In the genomic region with DNA sequence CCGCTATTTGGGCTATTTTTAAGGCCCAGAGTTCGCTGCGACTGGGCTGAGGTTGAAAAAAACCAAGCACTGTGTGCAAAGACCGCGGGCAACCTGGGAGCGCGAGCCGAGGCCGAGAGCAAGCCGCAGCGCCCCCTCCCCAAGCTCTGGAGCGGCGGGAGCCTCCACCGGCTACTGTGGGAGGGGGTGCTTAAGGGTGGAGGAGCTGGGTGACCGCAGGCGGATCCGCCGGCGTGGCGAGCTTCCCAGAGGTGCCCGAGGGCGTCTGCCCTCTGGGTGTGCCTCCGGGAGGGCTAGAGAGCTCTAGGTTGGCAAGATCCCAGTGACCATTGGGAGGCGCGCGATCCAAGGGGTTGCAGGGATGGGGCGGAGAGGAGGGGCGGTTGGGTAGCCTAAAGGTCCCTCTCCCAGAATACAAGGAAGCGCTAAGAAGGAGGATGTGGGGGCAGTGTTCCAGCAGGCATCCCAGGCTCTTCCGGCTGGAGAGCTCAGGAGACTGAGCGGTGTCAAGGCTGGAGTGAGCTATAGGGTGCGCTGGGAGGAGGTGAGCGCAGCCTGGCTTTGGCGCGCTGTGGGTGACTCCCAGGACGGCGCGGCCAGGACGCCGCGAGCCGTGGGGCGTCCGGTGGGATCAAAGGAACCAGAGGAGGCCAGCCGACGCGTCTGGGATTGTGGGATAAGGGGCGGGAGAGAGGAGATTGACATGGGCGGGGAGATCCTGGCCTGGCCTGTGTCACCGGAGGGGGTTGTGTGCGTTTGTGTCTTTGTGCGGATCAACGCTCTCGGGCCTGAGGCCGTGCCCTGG, we compare ENCODE assay signal across 10 cellular contexts. TPM values are rescaled to one million over a fixed set of nuclear protein-coding genes. Genes with fewer than 3 reads are reported as not detected.
A peak's percentile ranks its signal among the peaks of the same experiment; 100 is the strongest.
DNase-seq lines count a peak whose midpoint lies in the region; ATAC-seq and TF ChIP-seq lines count a peak whose summit lies in the region.
"Had no signal": no experiment of that assay in that cellular context is flagged by ENCODE, and none has a peak within 500 bp of the region (broad histone marks: within the 10 kb centered on the region; RNA-seq: fewer than 3 reads in every experiment).

No MANE protein-coding gene starts in this region.

- no peaks in the 10 kb centered on the region for H4K20me1 ChIP-seq in PC-9 (ENCODE audit: insufficient read depth)

- no TSS peak for BruUV-seq in PC-9 (replicated peaks; lab: Mats Ljungman, UMichigan)

- H3K4me1 ChIP-seq in PC-9 (replicated peaks; ENCODE audit: insufficient read depth) (no peaks in the 10 kb centered on the region), iPS-18a (ENCODE audit: control insufficient read depth, low read depth, low read length) (peaks cover 12% of the 10 kb centered on the region), aorta (ENCODE audit: control insufficient read depth in 1 of 2, insufficient read depth in 2 of 2, low read length in 2 of 2) (no peaks in the 10 kb centered on the region), Peyer's patch (peaks cover 0 to 13% (median 0%) of the 10 kb centered on the region in 4 donors), stomach (peaks cover 0 to 42% (median 30%) of the 10 kb centered on the region in 4 donors)

- H3K9ac ChIP-seq in iPS-18a (ENCODE audit: low read length), result no peak overlapping the region

- WGBS in aorta, 2 donors, result 2% methylated on average over 53 to 55 of the region's 55 CpGs
- WGBS in stomach, 5 donors, result 2 to 5% (median 3%) methylated on average over 34 to 55 of the region's 55 CpGs

- no peaks in the 10 kb centered on the region for H3K36me3 ChIP-seq in PC-9 (ENCODE audit: low read depth)
- H3K36me3 ChIP-seq in iPS-18a (ENCODE audit: control insufficient read depth, low read depth, low read length), result no peaks in the 10 kb centered on the region
- no peaks in the 10 kb centered on the region for H3K36me3 ChIP-seq in aorta (ENCODE audit: control insufficient read depth in 1 of 2, insufficient read depth in 2 of 2, low read length in 1 of 2)
- no peaks in the 10 kb centered on the region for H3K36me3 ChIP-seq in Peyer's patch
- no peaks in the 10 kb centered on the region for H3K36me3 ChIP-seq in stomach

- H3K27ac Mint-ChIP-seq in stimulated activated naive CD8-positive, alpha-beta T cell treated with anti-CD3 and anti-CD28 coated beads, Interleukin-15, amount 100 ng/mL, for 72 hours, result no peak overlapping the region

- no peaks in the 10 kb centered on the region for H3K9me3 Mint-ChIP-seq in stimulated activated naive CD8-positive, alpha-beta T cell treated with anti-CD3 and anti-CD28 coated beads, Interleukin-15, amount 100 ng/mL, for 72 hours

- TF ChIP-seq CTCF in PC-9 (conservative IDR thresholded peaks at IDR 0.05), result no peak
- no peak for TF ChIP-seq CTCF in Peyer's patch (IDR thresholded peaks at IDR 0.05)
- no peak for TF ChIP-seq CTCF in stomach (IDR thresholded peaks at IDR 0.05)

- intact Hi-C loops in PC-9 (cut with micrococcal nuclease; ENCODE audit: unreplicated experiment) (no loop called here), aorta (cut with DNase I) (no loop called here), stomach (cut with DNase I; ENCODE audit: low total_unique reads) (no loop called here)

- peaks cover 40% of the 10 kb centered on the region for H3K4me1 Mint-ChIP-seq in stimulated activated naive CD8-positive, alpha-beta T cell treated with anti-CD3 and anti-CD28 coated beads, Interleukin-15, amount 100 ng/mL, for 72 hours

- no peaks in the 10 kb centered on the region for H3K79me2 ChIP-seq in PC-9 (ENCODE audit: low read depth)

- no peak overlapping the region for H3K27ac ChIP-seq in PC-9
- H3K27ac ChIP-seq in iPS-18a (ENCODE audit: low read length), result no peak overlapping the region
- H3K27ac ChIP-seq in aorta (ENCODE audit: low read depth in 1 of 2, low read length in 2 of 2), result no peak overlapping the region
- no peak overlapping the region for H3K27ac ChIP-seq in Peyer's patch
- H3K27ac ChIP-seq in stomach, result no peak overlapping the region

- peaks cover 100% of the 10 kb centered on the region for H3K27me3 Mint-ChIP-seq in stimulated activated naive CD8-positive, alpha-beta T cell treated with anti-CD3 and anti-CD28 coated beads, Interleukin-15, amount 100 ng/mL, for 72 hours

- TF ChIP-seq POLR2A in Peyer's patch (IDR thresholded peaks at IDR 0.05), result no peak
- TF ChIP-seq POLR2A in stomach (IDR thresholded peaks at IDR 0.05), result no peak

- H3K4me3 ChIP-seq in PC-9 (no peak overlapping the region), iPS-18a (ENCODE audit: low read length) (peak overlapping the region; percentile 34), aorta (ENCODE audit: low read length in 2 of 2) (no peak overlapping the region), Peyer's patch (no peak overlapping the region), stomach (peak overlapping the region in 1 of 4 donors; percentile 18)

- 0 out of 2 replicates have a peak overlapping the region, but pooled peaks have one; percentile 16 for H3K4me2 ChIP-seq in PC-9

- no peak overlapping the region for H2AFZ ChIP-seq in PC-9

- no peaks in the 10 kb centered on the region for H3K9me2 ChIP-seq in PC-9 (ENCODE audit: insufficient read depth)

- peak overlapping the region in 1 of 2 donors; percentile 9 for H3K4me3 Mint-ChIP-seq in stimulated activated naive CD8-positive, alpha-beta T cell treated with anti-CD3 and anti-CD28 coated beads, Interleukin-15, amount 100 ng/mL, for 72 hours

- POLR2A ChIA-PET in PC-9 (lab: Charles Lee; ENCODE audit: unreplicated experiment), result no interaction called here

- H3K9me3 ChIP-seq in PC-9 (ENCODE audit: insufficient read depth, low read depth), result no peaks in the 10 kb centered on the region
- no peaks in the 10 kb centered on the region for H3K9me3 ChIP-seq in iPS-18a (ENCODE audit: control insufficient read depth, low read depth, low read length)
- H3K9me3 ChIP-seq in aorta (ENCODE audit: control insufficient read depth, low read length), result no peaks in the 10 kb centered on the region
- no peaks in the 10 kb centered on the region for H3K9me3 ChIP-seq in Peyer's patch
- H3K9me3 ChIP-seq in stomach, result peaks cover 0 to 16% (median 0%) of the 10 kb centered on the region in 4 donors

- H3K27me3 ChIP-seq in PC-9 (ENCODE audit: insufficient read depth, low read depth) (peaks cover 53% of the 10 kb centered on the region), iPS-18a (ENCODE audit: control insufficient read depth, insufficient read depth, low read length) (peaks cover 100% of the 10 kb centered on the region), aorta (ENCODE audit: control insufficient read depth in 1 of 2, insufficient read depth in 2 of 2, low read length in 1 of 2) (no peaks in the 10 kb centered on the region), Peyer's patch (peaks cover 0 to 66% of the 10 kb centered on the region in 2 donors), stomach (peaks cover 56 to 100% (median 99%) of the 10 kb centered on the region in 3 donors)

- CTCF ChIA-PET in PC-9 (lab: Charles Lee), result no interaction called here

- H3F3A ChIP-seq in PC-9 (ENCODE audit: insufficient read depth, low read depth), result no peaks in the 10 kb centered on the region

- ATAC-seq in stimulated activated naive CD8-positive, alpha-beta T cell treated with anti-CD3 and anti-CD28 coated beads, Interleukin-15, amount 100 ng/mL, for 72 hours, result peak; percentile 56
- no peak for ATAC-seq in stimulated activated naive CD8-positive, alpha-beta T cell treated with anti-CD3 and anti-CD28 coated beads, Interleukin-15, Interleukin-2, amounts not matched to agents 100 U/mL and 50 U/mL, for 24 hours
- peak; percentile 58 for ATAC-seq in aorta (ENCODE audit: low FRiP score)

- DNase-seq in stimulated activated naive CD8-positive, alpha-beta T cell treated with anti-CD3 and anti-CD28 coated beads, Interleukin-15, amount 100 ng/mL, for 72 hours, result no peak
- DNase-seq in stimulated activated naive CD8-positive, alpha-beta T cell treated with anti-CD3 and anti-CD28 coated beads, Interleukin-15, Interleukin-2, amounts not matched to agents 100 U/mL and 50 U/mL, for 24 hours, result no peak
- DNase-seq in PC-9 (no peak), aorta (no peak), Ammon's horn (ENCODE audit: low spot score) (no peak), Peyer's patch (no peak), stomach (no peak)
- DNase-seq: CD8-positive, alpha-beta memory T cell; stimulated activated CD4-positive, alpha-beta T cell treated with anti-CD3 and anti-CD28 coated beads, Interleukin-2, amount 100 ng/mL, for 48 hours had no signal

- no peak for TF ChIP-seq EP300 in stomach (IDR thresholded peaks at IDR 0.05)

RNA-seq across cellular contexts. Expression of a gene that starts 8.0 kb away (rescaled TPM):
- total RNA-seq in PC-9 (2021) (not detected in 2 replicates), aorta (1 to 10 TPM; 1.1 to 1.4 TPM), Peyer's patch (not detected), stomach (10 to 100 TPM in 1 of 5 donors, not detected in 4; 11.7 TPM)
- polyA plus RNA-seq in aorta (not detected), stomach (under 1 TPM in 1 of 3 donors, not detected in 2; 0.23 TPM)
- total RNA-seq: CD8-positive, alpha-beta memory T cell had no signal
- polyA plus RNA-seq: CD8-positive, alpha-beta memory T cell had no signal

RNA-seq across cellular contexts. Expression of a gene that starts 11.2 kb away (rescaled TPM):
- total RNA-seq in PC-9 (2021) (not detected in 2 replicates), aorta (under 1 TPM; 0.19 to 0.27 TPM), Peyer's patch (not detected), stomach (not detected)
- polyA plus RNA-seq in aorta (under 1 TPM in 1 of 2 donors, not detected in 1; 0.13 TPM), stomach (under 1 TPM in 1 of 3 donors, not detected in 2; 0.08 TPM)
- total RNA-seq: CD8-positive, alpha-beta memory T cell had no signal
- polyA plus RNA-seq: CD8-positive, alpha-beta memory T cell had no signal
